Comparison of ENCODE assay signal across 8 cellular contexts in genomic region chr6:108526739-108527174, GRCh38. TPM values are rescaled to one million over a fixed set of nuclear protein-coding genes. Genes with fewer than 3 reads are reported as not detected.
DNase-seq lines count a peak whose midpoint lies in the region; ATAC-seq and TF ChIP-seq lines count a peak whose summit lies in the region.

No MANE protein-coding gene starts in this region.

- H3K9ac ChIP-seq in liver (ENCODE audit: low read depth in 1 of 2, low read length in 2 of 2) = no peak overlapping the region

- no peak overlapping the region for H3K27ac Mint-ChIP-seq in stimulated activated naive CD8-positive, alpha-beta T cell treated with anti-CD3 and anti-CD28 coated beads, Interleukin-15, amount 100 ng/mL, for 72 hours

- H3K4me3 Mint-ChIP-seq in stimulated activated naive CD8-positive, alpha-beta T cell treated with anti-CD3 and anti-CD28 coated beads, Interleukin-15, amount 100 ng/mL, for 72 hours = no peak overlapping the region

- H3K4me3 ChIP-seq in cardiac fibroblast (replicated peaks in 1 of 2; ENCODE audit: low read depth in 2 of 2, low read length in 2 of 2) = no peak overlapping the region
- no peak overlapping the region for H3K4me3 ChIP-seq in liver (ENCODE audit: low read depth in 1 of 3, low read length in 3 of 3)

- no peaks in the 10 kb centered on the region for H3K9me3 ChIP-seq in liver (ENCODE audit: control insufficient read depth in 4 of 4, low read length in 3 of 4)

- H3K4me1 ChIP-seq in liver (ENCODE audit: control insufficient read depth in 4 of 4, insufficient read depth in 4 of 4, low read length in 3 of 4) = no peaks in the 10 kb centered on the region

- H3K27me3 ChIP-seq in liver (ENCODE audit: control insufficient read depth in 4 of 4, insufficient read depth in 4 of 4, low read length in 3 of 4) = no peaks in the 10 kb centered on the region

- TF ChIP-seq RAD21 in liver (IDR thresholded peaks at IDR 0.05) = peak; percentile 92 to 94

- H3K4me1 Mint-ChIP-seq in stimulated activated naive CD8-positive, alpha-beta T cell treated with anti-CD3 and anti-CD28 coated beads, Interleukin-15, amount 100 ng/mL, for 72 hours = no peaks in the 10 kb centered on the region

- ATAC-seq in stimulated activated naive CD8-positive, alpha-beta T cell treated with anti-CD3 and anti-CD28 coated beads, Interleukin-15, amount 100 ng/mL, for 72 hours = peak; percentile 31
- no peak for ATAC-seq in stimulated activated naive CD8-positive, alpha-beta T cell treated with anti-CD3 and anti-CD28 coated beads, Interleukin-15, Interleukin-2, amounts not matched to agents 100 U/mL and 50 U/mL, for 24 hours
- no peak for ATAC-seq in GM21786 (IDR thresholded peaks at IDR 0.05; ENCODE audit: unreplicated experiment)

- no peak overlapping the region for H3K27ac ChIP-seq in liver (ENCODE audit: low read depth in 1 of 2, low read length in 2 of 2)

- H3K36me3 ChIP-seq in liver (ENCODE audit: control insufficient read depth in 4 of 4, insufficient read depth in 3 of 4, low read depth in 1 of 4, low read length in 3 of 4) = peaks cover 0 to 4% (median 2%) of the 10 kb centered on the region in 4 donors

- DNase-seq in stimulated activated naive CD8-positive, alpha-beta T cell treated with anti-CD3 and anti-CD28 coated beads, Interleukin-15, amount 100 ng/mL, for 72 hours = no peak
- no peak for DNase-seq in stimulated activated naive CD8-positive, alpha-beta T cell treated with anti-CD3 and anti-CD28 coated beads, Interleukin-15, Interleukin-2, amounts not matched to agents 100 U/mL and 50 U/mL, for 24 hours
- DNase-seq in NCI-H2171 treated with DMSO at 0.1 percent for 48 hours (lab: John Stamatoyannopoulos, UW) (peak; percentile 52), cardiac fibroblast (ENCODE audit: low read depth in 2 of 2) (peak; percentile 65 to 70)
- no peak for DNase-seq in activated CD4-positive, CD25-positive, alpha-beta regulatory T cell (lab: John Stamatoyannopoulos, UW)
- no peak for DNase-seq in stimulated activated CD8-positive, alpha-beta memory T cell treated with anti-CD3 and anti-CD28 coated beads, Interleukin-4, amount 100 ng/mL, for 48 hours

- no peaks in the 10 kb centered on the region for H3K27me3 Mint-ChIP-seq in stimulated activated naive CD8-positive, alpha-beta T cell treated with anti-CD3 and anti-CD28 coated beads, Interleukin-15, amount 100 ng/mL, for 72 hours

- TF ChIP-seq CTCF in cardiac fibroblast (IDR thresholded peaks at IDR 0.05; ENCODE audit: low read depth, low read length) (peak; percentile 74), liver (IDR thresholded peaks at IDR 0.05; ENCODE audit: low read depth, low read length, missing input control) (peak; percentile 92)

- H3K9me3 Mint-ChIP-seq in stimulated activated naive CD8-positive, alpha-beta T cell treated with anti-CD3 and anti-CD28 coated beads, Interleukin-15, amount 100 ng/mL, for 72 hours = no peaks in the 10 kb centered on the region

- WGBS in liver = 75% methylated on average over 7 of the region's 7 CpGs

TF ChIP-seq in liver, 16 proteins besides CTCF, POLR2A, EP300 and RAD21:
- TF ChIP-seq MAX (IDR thresholded peaks at IDR 0.05) (no peak), HNF4G (IDR thresholded peaks at IDR 0.05) (no peak), EGR1 (IDR thresholded peaks at IDR 0.05; ENCODE audit: low read depth in 2 of 2) (no peak), YY1 (IDR thresholded peaks at IDR 0.05) (no peak), GABPA (IDR thresholded peaks at IDR 0.05 in 1 of 2, conservative IDR thresholded peaks at IDR 0.05 in 1 of 2) (no peak), FOXA1 (IDR thresholded peaks at IDR 0.05) (no peak), SP1 (IDR thresholded peaks at IDR 0.05) (no peak)
- TF ChIP-seq, protein P1, sequence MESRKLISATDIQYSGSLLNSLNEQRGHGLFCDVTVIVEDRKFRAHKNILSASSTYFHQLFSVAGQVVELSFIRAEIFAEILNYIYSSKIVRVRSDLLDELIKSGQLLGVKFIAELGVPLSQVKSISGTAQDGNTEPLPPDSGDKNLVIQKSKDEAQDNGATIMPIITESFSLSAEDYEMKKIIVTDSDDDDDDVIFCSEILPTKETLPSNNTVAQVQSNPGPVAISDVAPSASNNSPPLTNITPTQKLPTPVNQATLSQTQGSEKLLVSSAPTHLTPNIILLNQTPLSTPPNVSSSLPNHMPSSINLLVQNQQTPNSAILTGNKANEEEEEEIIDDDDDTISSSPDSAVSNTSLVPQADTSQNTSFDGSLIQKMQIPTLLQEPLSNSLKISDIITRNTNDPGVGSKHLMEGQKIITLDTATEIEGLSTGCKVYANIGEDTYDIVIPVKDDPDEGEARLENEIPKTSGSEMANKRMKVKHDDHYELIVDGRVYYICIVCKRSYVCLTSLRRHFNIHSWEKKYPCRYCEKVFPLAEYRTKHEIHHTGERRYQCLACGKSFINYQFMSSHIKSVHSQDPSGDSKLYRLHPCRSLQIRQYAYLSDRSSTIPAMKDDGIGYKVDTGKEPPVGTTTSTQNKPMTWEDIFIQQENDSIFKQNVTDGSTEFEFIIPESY (IDR thresholded peaks at IDR 0.05) = no peak
TF ChIP-seq in liver: peak in this region for 0.

RNA-seq across cellular contexts. Expression of gene FOXO3, which starts 34.0 kb away (rescaled TPM):
- 10 to 100 TPM; 21.7 to 72.2 TPM for total RNA-seq in liver
- polyA plus RNA-seq in liver = 10 to 100 TPM in 1 of 2 donors, 1 to 10 TPM in 1; 6.0 to 12.8 TPM

Comparison
In these comparisons a context has a peak if more than half of its experiments do, and no peak if none do; other contexts are left out.
1. DNase-seq: peak in NCI-H2171 treated with DMSO at 0.1 percent for 48 hours (single experiment) and cardiac fibroblast (2 of 2); none in stimulated activated naive CD8-positive, alpha-beta T cell treated with anti-CD3 and anti-CD28 coated beads, Interleukin-15, amount 100 ng/mL, for 72 hours (0 of 2), stimulated activated naive CD8-positive, alpha-beta T cell treated with anti-CD3 and anti-CD28 coated beads, Interleukin-15, Interleukin-2, amounts not matched to agents 100 U/mL and 50 U/mL, for 24 hours (single experiment), activated CD4-positive, CD25-positive, alpha-beta regulatory T cell (0 of 4) and stimulated activated CD8-positive, alpha-beta memory T cell treated with anti-CD3 and anti-CD28 coated beads, Interleukin-4, amount 100 ng/mL, for 48 hours (single experiment).